8 cellular contexts compared by ENCODE assay signal in genomic region chr3:71585891-71586809, GRCh38. TPM values are rescaled to one million over a fixed set of nuclear protein-coding genes. Genes with fewer than 3 reads are reported as not detected.
A peak's percentile ranks its signal among the peaks of the same experiment; 100 is the strongest.
DNase-seq lines count a peak whose midpoint lies in the region; ATAC-seq, FAIRE-seq and TF ChIP-seq lines count a peak whose summit lies in the region.

No MANE protein-coding gene starts in this region.

- no peaks in the 10 kb centered on the region for H3K9me3 Mint-ChIP-seq in activated naive CD8-positive, alpha-beta T cell treated with anti-CD3 and anti-CD28 coated beads for 36 hours
- H3K9me3 Mint-ChIP-seq in type B pancreatic cell: peaks cover 4% of the 10 kb centered on the region

- H3K36me3 Mint-ChIP-seq in activated naive CD8-positive, alpha-beta T cell treated with anti-CD3 and anti-CD28 coated beads for 36 hours: peaks cover 17% of the 10 kb centered on the region
- peaks cover 4% of the 10 kb centered on the region for H3K36me3 Mint-ChIP-seq in type B pancreatic cell

- peak overlapping the region; percentile 87 for H3K4me3 Mint-ChIP-seq in activated naive CD8-positive, alpha-beta T cell treated with anti-CD3 and anti-CD28 coated beads for 36 hours
- peak overlapping the region; percentile 94 for H3K4me3 Mint-ChIP-seq in type B pancreatic cell

- DNase-seq in activated CD4-positive, alpha-beta T cell treated with anti-CD3 and anti-CD28 coated beads for 4 hours: peak; percentile 15 to 44
- DNase-seq in activated CD4-positive, alpha-beta T cell treated with anti-CD3 and anti-CD28 coated beads, Interleukin-2, amount 50 U/mL, for 4 hours: no peak
- DNase-seq in Kasumi-1 (lab: John Stamatoyannopoulos, UW) (peak; percentile 57 to 73), type B pancreatic cell (ENCODE audit: extremely low spot score, unreplicated experiment) (no peak)
- no peak for DNase-seq in activated naive CD8-positive, alpha-beta T cell treated with anti-CD3 and anti-CD28 coated beads for 36 hours
- DNase-seq in stimulated activated CD4-positive, alpha-beta T cell treated with anti-CD3 and anti-CD28 coated beads, Interleukin-4, amount 100 ng/mL, for 1 hour: no peak

- ATAC-seq in HG02840 (IDR thresholded peaks at IDR 0.05; ENCODE audit: low FRiP score, unreplicated experiment): no peak

- peak overlapping the region; percentile 94 for H3K27ac Mint-ChIP-seq in activated naive CD8-positive, alpha-beta T cell treated with anti-CD3 and anti-CD28 coated beads for 36 hours
- no peak overlapping the region for H3K27ac Mint-ChIP-seq in type B pancreatic cell

- peaks cover 4% of the 10 kb centered on the region for H3K27me3 Mint-ChIP-seq in activated naive CD8-positive, alpha-beta T cell treated with anti-CD3 and anti-CD28 coated beads for 36 hours
- H3K27me3 Mint-ChIP-seq in type B pancreatic cell: peaks cover 3% of the 10 kb centered on the region

- peak; percentile 97 for FAIRE-seq in islet of Langerhans (lab: Jason Lieb, UNC)

- peak; percentile 79 for TF ChIP-seq CTCF in type B pancreatic cell (conservative IDR thresholded peaks at IDR 0.05)

- H3K4me1 Mint-ChIP-seq in activated naive CD8-positive, alpha-beta T cell treated with anti-CD3 and anti-CD28 coated beads for 36 hours: peaks cover 52% of the 10 kb centered on the region
- peaks cover 25% of the 10 kb centered on the region for H3K4me1 Mint-ChIP-seq in type B pancreatic cell (ENCODE audit: unreplicated experiment)

RNA-seq across cellular contexts. Expression of gene FOXP1, which starts 2.6 kb away (rescaled TPM):
- total RNA-seq in activated naive CD8-positive, alpha-beta T cell treated with anti-CD3 and anti-CD28 coated beads for 36 hours: 100 to 1,000 TPM; 203 to 205 TPM
- total RNA-seq in type B pancreatic cell (ENCODE audit: low replicate concordance): 113 and 127 TPM in 2 replicates

Comparison
In these comparisons a context has a peak if more than half of its experiments do, and no peak if none do; other contexts are left out.
1. DNase-seq: peak in activated CD4-positive, alpha-beta T cell treated with anti-CD3 and anti-CD28 coated beads for 4 hours (2 of 2) and Kasumi-1 (2 of 2); none in activated CD4-positive, alpha-beta T cell treated with anti-CD3 and anti-CD28 coated beads, Interleukin-2, amount 50 U/mL, for 4 hours (0 of 2), activated naive CD8-positive, alpha-beta T cell treated with anti-CD3 and anti-CD28 coated beads for 36 hours (single experiment), type B pancreatic cell (single experiment) and stimulated activated CD4-positive, alpha-beta T cell treated with anti-CD3 and anti-CD28 coated beads, Interleukin-4, amount 100 ng/mL, for 1 hour (single experiment).